Comparison of ENCODE assay signal across 23 cellular contexts in the genomic region with DNA sequence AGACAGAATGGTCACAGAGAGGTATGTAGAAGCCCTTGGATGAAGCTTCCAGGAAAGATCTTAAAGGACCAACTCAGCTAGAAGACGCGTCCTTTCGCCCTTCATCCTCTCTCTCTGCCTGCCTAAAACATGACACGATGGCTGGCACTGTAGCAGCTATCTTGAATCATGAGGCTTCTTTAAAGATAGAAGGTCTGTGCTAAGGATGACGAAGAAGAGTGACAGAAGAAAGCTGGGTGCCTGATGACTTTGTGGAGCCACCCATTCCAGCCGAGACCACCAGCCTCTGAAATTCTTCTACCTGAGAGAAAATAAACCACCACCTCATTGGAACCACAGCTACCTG. TPM values are rescaled to one million over a fixed set of nuclear protein-coding genes. Genes with fewer than 3 reads are reported as not detected.
DNase-seq lines count a peak whose midpoint lies in the region; TF ChIP-seq lines count a peak whose summit lies in the region.
"Had no signal": no experiment of that assay in that cellular context is flagged by ENCODE, and none has a peak within 500 bp of the region (broad histone marks: within the 10 kb centered on the region; RNA-seq: fewer than 3 reads in every experiment).

No MANE protein-coding gene starts in this region.

- DNase-seq in CD4-positive, alpha-beta memory T cell: no peak
- DNase-seq in endodermal cell: peak; percentile 18
- peak; percentile 30 for DNase-seq in posterior vena cava (ENCODE audit: low spot score)
- DNase-seq in cardiac septum (ENCODE audit: low spot score): no peak
- no peak for DNase-seq in NCI-H774 (lab: John Stamatoyannopoulos, UW)
- no peak for DNase-seq in DMS53 (lab: John Stamatoyannopoulos, UW)
- DNase-seq: BE2C, GM23248, HFFc6, Kasumi-1, MV-4-11, NCI-H1105, NCI-H1436 treated with DMSO at 0.1 percent for 48 hours, NCI-H187 treated with DMSO at 0.1 percent for 48 hours, NCI-H2107, NCI-H524, NCI-H748 treated with DMSO at 0.1 percent for 48 hours, SIG-M5 had no signal

- peaks cover 6 to 19% (median 9%) of the 10 kb centered on the region in 4 donors for H3K4me1 Mint-ChIP-seq in CD4-positive, alpha-beta memory T cell
- peaks cover 10% of the 10 kb centered on the region for H3K4me1 Mint-ChIP-seq in endodermal cell

- peak overlapping the region; percentile 19 to 88 (median 57) for H3K27ac Mint-ChIP-seq in CD4-positive, alpha-beta memory T cell
- H3K27ac Mint-ChIP-seq in endodermal cell: no peak overlapping the region
- H3K27ac Mint-ChIP-seq: HFFc6 had no signal

- H3K4me3 ChIP-seq in CD4-positive, alpha-beta memory T cell (ENCODE audit: low read length in 2 of 2): no peak overlapping the region
- H3K4me3 ChIP-seq in HEK293 (ENCODE audit: low read depth, low read length) (no peak overlapping the region), endodermal cell (ENCODE audit: low read length) (no peak overlapping the region)
- H3K4me3 ChIP-seq: GM23248, SK-N-MC had no signal

- CTCF ChIA-PET in CD4-positive, alpha-beta memory T cell (lab: Charles Lee; ENCODE audit: partially characterized antibody): interaction anchor here (2.1 to 3.8 kb wide), 2 partner anchors 15 to 64 kb away, joined by 6 to 17 read pairs; no protein-coding TSS in a partner anchor
- CTCF ChIA-PET in HEK293 (lab: Yijun Ruan, JAX): interaction anchor here (0.6 to 1.0 kb wide), 2 partner anchors 13 to 17 kb away, joined by 3 read pairs; no protein-coding TSS in a partner anchor

- WGBS in endodermal cell (ENCODE audit: insufficient coverage in 1 of 2, insufficient read length in 1 of 2), 2 experiments: 94 to 96% methylated on average over 5 to 6 of the region's 6 CpGs

- TF ChIP-seq CTCF in HEK293 (tag by site-specific recombination; IDR thresholded peaks at IDR 0.05) (no peak), endodermal cell (conservative IDR thresholded peaks at IDR 0.05) (no peak)

- H3K36me3 ChIP-seq in CD4-positive, alpha-beta memory T cell (ENCODE audit: insufficient read depth, low read length): no peaks in the 10 kb centered on the region
- H3K36me3 ChIP-seq in HEK293 (ENCODE audit: control insufficient read depth in 2 of 2, insufficient read depth in 1 of 2, low read length in 2 of 2) (peaks cover 0 to 6% of the 10 kb centered on the region in 2 experiments; a peak in 1 of 3 replicates), endodermal cell (ENCODE audit: control insufficient read depth, insufficient read depth, low read length) (peaks cover 4% of the 10 kb centered on the region)
- H3K36me3 ChIP-seq: BE2C had no signal

- peaks cover 6% of the 10 kb centered on the region for H3K27me3 ChIP-seq in CD4-positive, alpha-beta memory T cell (ENCODE audit: insufficient read depth, low read length)
- peaks cover 29% of the 10 kb centered on the region for H3K27me3 ChIP-seq in endodermal cell (ENCODE audit: control insufficient read depth, insufficient read depth, low read length, poor library complexity, severe bottlenecking)
- H3K27me3 ChIP-seq: BE2C had no signal

- H3K9me3 Mint-ChIP-seq in CD4-positive, alpha-beta memory T cell: no peaks in the 10 kb centered on the region
- H3K9me3 Mint-ChIP-seq in endodermal cell: no peaks in the 10 kb centered on the region
- H3K9me3 Mint-ChIP-seq: HFFc6 had no signal

- H3K4me1 ChIP-seq in CD4-positive, alpha-beta memory T cell (ENCODE audit: insufficient read depth, low read length): peaks cover 16% of the 10 kb centered on the region
- H3K4me1 ChIP-seq in HEK293 (ENCODE audit: control insufficient read depth, insufficient read depth, low read length) (no peaks in the 10 kb centered on the region), endodermal cell (ENCODE audit: control insufficient read depth, insufficient read depth, low read length) (peaks cover 3% of the 10 kb centered on the region)
- H3K4me1 ChIP-seq: BE2C had no signal

- peak overlapping the region in 1 of 8 donors; percentile 67 for H3K4me3 Mint-ChIP-seq in CD4-positive, alpha-beta memory T cell
- no peak overlapping the region for H3K4me3 Mint-ChIP-seq in endodermal cell
- H3K4me3 Mint-ChIP-seq: HFFc6 had no signal

- peaks cover 4 to 10% of the 10 kb centered on the region in 2 donors for H3K36me3 Mint-ChIP-seq in CD4-positive, alpha-beta memory T cell
- H3K36me3 Mint-ChIP-seq in endodermal cell (ENCODE audit: low read depth): peaks cover 47% of the 10 kb centered on the region

- POLR2A ChIA-PET in CD4-positive, alpha-beta memory T cell (lab: Charles Lee; ENCODE audit: partially characterized antibody): interaction anchor here (1.4 kb wide), 1 partner anchor 46 kb away, joined by 3 read pairs; no protein-coding TSS in a partner anchor
- POLR2A ChIA-PET in HEK293 (lab: Yijun Ruan, JAX): no interaction called here

- H3K27ac ChIP-seq in CD4-positive, alpha-beta memory T cell (ENCODE audit: low read depth, low read length): no peak overlapping the region
- H3K27ac ChIP-seq in HEK293 (ENCODE audit: extremely low read depth, low read depth, low read length) (no peak overlapping the region), endodermal cell (ENCODE audit: low read depth, low read length) (no peak overlapping the region)
- H3K27ac ChIP-seq: GM23248, SK-N-MC had no signal

- H3K9ac ChIP-seq in endodermal cell (ENCODE audit: extremely low read depth, low read length, poor library complexity, severe bottlenecking): no peak overlapping the region
- H3K9ac ChIP-seq: GM23248 had no signal

- H3K9me3 ChIP-seq in CD4-positive, alpha-beta memory T cell (ENCODE audit: control insufficient read depth in 1 of 2, low read length in 2 of 2): no peaks in the 10 kb centered on the region
- H3K9me3 ChIP-seq in HEK293 (ENCODE audit: control insufficient read depth, insufficient read depth, low read depth, low read length): no peaks in the 10 kb centered on the region
- H3K9me3 ChIP-seq in endodermal cell (ENCODE audit: control insufficient read depth, low read length): no peaks in the 10 kb centered on the region
- H3K9me3 ChIP-seq: BE2C had no signal

- H3K27me3 Mint-ChIP-seq in CD4-positive, alpha-beta memory T cell: peaks cover 2 to 6% of the 10 kb centered on the region in 2 donors
- H3K27me3 Mint-ChIP-seq in endodermal cell (ENCODE audit: insufficient read depth): peaks cover 28% of the 10 kb centered on the region

- intact Hi-C loops in CD4-positive, alpha-beta memory T cell (cut with micrococcal nuclease): loop anchor here (5.0 kb wide), 2 partner anchors 48 to 63 kb away; no protein-coding TSS in a partner anchor
- intact Hi-C loops in posterior vena cava (cut with DNase I) (loop anchor here in 1 of 2 donors (10.0 kb wide), 1 partner anchor 810 kb away; no protein-coding TSS in a partner anchor), cardiac septum (cut with DNase I) (no loop called here)

TF ChIP-seq in HEK293, 187 proteins besides CTCF, POLR2A, EP300 and RAD21:
- TF ChIP-seq SETDB1 (IDR thresholded peaks at IDR 0.05; ENCODE audit: insufficient read length, low read length) (peak; percentile 36), ZNF510 (tag by site-specific recombination; IDR thresholded peaks at IDR 0.05; ENCODE audit: insufficient replicate concordance) (no peak)
- TF ChIP-seq, protein P1, sequence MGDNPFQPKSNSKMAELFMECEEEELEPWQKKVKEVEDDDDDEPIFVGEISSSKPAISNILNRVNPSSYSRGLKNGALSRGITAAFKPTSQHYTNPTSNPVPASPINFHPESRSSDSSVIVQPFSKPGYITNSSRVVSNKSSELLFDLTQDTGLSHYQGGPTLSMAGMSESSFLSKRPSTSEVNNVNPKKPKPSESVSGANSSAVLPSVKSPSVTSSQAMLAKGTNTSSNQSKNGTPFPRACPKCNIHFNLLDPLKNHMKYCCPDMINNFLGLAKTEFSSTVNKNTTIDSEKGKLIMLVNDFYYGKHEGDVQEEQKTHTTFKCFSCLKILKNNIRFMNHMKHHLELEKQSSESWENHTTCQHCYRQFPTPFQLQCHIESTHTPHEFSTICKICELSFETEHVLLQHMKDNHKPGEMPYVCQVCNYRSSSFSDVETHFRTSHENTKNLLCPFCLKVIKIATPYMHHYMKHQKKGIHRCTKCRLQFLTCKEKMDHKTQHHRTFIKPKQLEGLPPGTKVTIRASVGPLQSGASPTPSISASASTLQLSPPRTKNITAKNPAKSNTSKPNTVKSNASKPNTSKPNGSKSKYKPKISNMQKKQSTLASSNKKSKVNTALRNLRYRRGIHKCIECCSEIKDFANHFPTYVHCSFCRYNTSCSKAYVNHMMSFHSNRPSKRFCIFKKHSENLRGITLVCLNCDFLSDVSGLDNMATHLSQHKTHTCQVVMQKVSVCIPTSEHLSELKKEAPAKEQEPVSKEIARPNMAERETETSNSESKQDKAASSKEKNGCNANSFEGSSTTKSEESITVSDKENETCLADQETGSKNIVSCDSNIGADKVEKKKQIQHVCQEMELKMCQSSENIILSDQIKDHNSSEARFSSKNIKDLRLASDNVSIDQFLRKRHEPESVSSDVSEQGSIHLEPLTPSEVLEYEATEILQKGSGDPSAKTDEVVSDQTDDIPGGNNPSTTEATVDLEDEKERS (tag by site-specific recombination; IDR thresholded peaks at IDR 0.05): peak; percentile 80; the same call in 1 of the 2 replicates
TF ChIP-seq in HEK293: peak in this region for 2.

RNA-seq across cellular contexts. Expression of a gene that starts 25.5 kb away (rescaled TPM):
- 1 to 10 TPM; 7.0 to 8.0 TPM for total RNA-seq in CD4-positive, alpha-beta memory T cell
- polyA plus RNA-seq in CD4-positive, alpha-beta memory T cell: 10 to 100 TPM; 10.0 to 14.4 TPM
- total RNA-seq in endodermal cell (10 to 100 TPM; 83.3 to 94.2 TPM), posterior vena cava (1 to 10 TPM; 4.1 to 6.2 TPM), cardiac septum (not detected)
- polyA plus RNA-seq in endodermal cell (2013, experiment 1 of 2): 19.3 TPM
- 21.2 TPM for polyA plus RNA-seq in endodermal cell (2013, experiment 2 of 2)
- total RNA-seq: GM23248, HFFc6 had no signal
- polyA plus RNA-seq: GM23248 had no signal

RNA-seq across cellular contexts. Expression of a gene that starts 42.7 kb away (rescaled TPM):
- total RNA-seq in CD4-positive, alpha-beta memory T cell: 100 to 1,000 TPM; 116 to 119 TPM
- polyA plus RNA-seq in CD4-positive, alpha-beta memory T cell: 10 to 100 TPM; 50.1 to 77.0 TPM
- total RNA-seq in endodermal cell (10 to 100 TPM; 50.2 to 64.7 TPM), posterior vena cava (10 to 100 TPM; 33.0 to 37.9 TPM), cardiac septum (32.6 TPM)
- polyA plus RNA-seq in endodermal cell (2013, experiment 1 of 2): 49.7 TPM
- polyA plus RNA-seq in endodermal cell (2013, experiment 2 of 2): 48.8 TPM

RNA-seq across cellular contexts. Expression of a gene that starts 55.6 kb away (rescaled TPM):
- total RNA-seq in CD4-positive, alpha-beta memory T cell: not detected
- 1 to 10 TPM in 1 of 2 donors, not detected in 1; 1.9 TPM for polyA plus RNA-seq in CD4-positive, alpha-beta memory T cell
- total RNA-seq in endodermal cell (1 to 10 TPM; 2.3 to 4.4 TPM), posterior vena cava (1 to 10 TPM in 1 of 2 donors, under 1 TPM in 1; 0.42 to 1.1 TPM), cardiac septum (not detected)
- polyA plus RNA-seq in endodermal cell (2013, experiment 1 of 2): 0.61 TPM
- polyA plus RNA-seq in endodermal cell (2013, experiment 2 of 2): not detected
- total RNA-seq: G401, GM23248, HFFc6, M059J had no signal
- polyA plus RNA-seq: CD14-positive monocyte, GM23248 had no signal

Comparison
In these comparisons a context has a peak if more than half of its experiments do, and no peak if none do; other contexts are left out.
1. DNase-seq: peak in endodermal cell (single experiment) and posterior vena cava (single experiment); none in CD4-positive, alpha-beta memory T cell (0 of 5), cardiac septum (single experiment), NCI-H774 (single experiment) and DMS53 (single experiment).
2. RNA of a gene that starts 25.5 kb away (total RNA-seq): 83.3 to 94.2 TPM in endodermal cell; 7.0 to 8.0 TPM in CD4-positive, alpha-beta memory T cell, 4.1 to 6.2 TPM in posterior vena cava and not detected in cardiac septum (single experiment); every median in the first group is over 4 times any median in the second.